In genomic region chrX:45622042-45622423, GRCh38 we compare ENCODE assay signal across 17 cellular contexts.
DNase-seq lines count a peak whose midpoint lies in the region; ATAC-seq, FAIRE-seq and TF ChIP-seq lines count a peak whose summit lies in the region.
"Had no signal": no experiment of that assay in that cellular context is flagged by ENCODE, and none has a peak within 500 bp of the region (broad histone marks: within the 10 kb centered on the region; RNA-seq: fewer than 3 reads in every experiment).

No MANE protein-coding gene starts in this region.

- in situ Hi-C loops in HepG2 (cut with HindIII; ENCODE audit: extremely low pct_ligation_motif_present, low pct_unique_long_range_greater_than_20kb) = no loop called here

- H3K27me3 ChIP-seq in mesenchymal stem cell (ENCODE audit: control insufficient read depth in 1 of 2, insufficient read depth in 1 of 2, low read length in 2 of 2) (no peaks in the 10 kb centered on the region), HepG2 (ENCODE audit: control insufficient read depth in 1 of 2, insufficient read depth in 2 of 2, low read length in 2 of 2) (no peaks in the 10 kb centered on the region)
- H3K27me3 ChIP-seq: BLaER1, testis had no signal

- H2AK5ac ChIP-seq in mesenchymal stem cell (ENCODE audit: low read length, severe bottlenecking) = no peak overlapping the region

- peaks cover 12% of the 10 kb centered on the region for H3K9me3 ChIP-seq in mesenchymal stem cell (ENCODE audit: control insufficient read depth, low read length)
- H3K9me3 ChIP-seq in HepG2 (ENCODE audit: low read length) = no peaks in the 10 kb centered on the region
- H3K9me3 ChIP-seq: adrenal gland, BLaER1, testis had no signal

- no peaks in the 10 kb centered on the region for H3K79me2 ChIP-seq in HepG2 (ENCODE audit: insufficient read depth, low read length)

- peak overlapping the region; percentile 90 for H3K9ac ChIP-seq in mesenchymal stem cell (ENCODE audit: low read length)
- H3K9ac ChIP-seq in HepG2 (ENCODE audit: insufficient read depth, low read depth, low read length) = no peak overlapping the region
- H3K9ac ChIP-seq: BLaER1 had no signal

- H3K4me1 ChIP-seq in mesenchymal stem cell (ENCODE audit: control insufficient read depth, insufficient read depth, low read depth, low read length) (no peaks in the 10 kb centered on the region), HepG2 (ENCODE audit: insufficient read depth, low read length) (peaks cover 4% of the 10 kb centered on the region; the same call in 1 of the 2 replicates)
- H3K4me1 ChIP-seq: adrenal gland, BLaER1, testis had no signal

- no peak overlapping the region for H3K18ac ChIP-seq in mesenchymal stem cell (ENCODE audit: low read depth in 1 of 2, low read length in 2 of 2)

- H3K27ac Mint-ChIP-seq in activated T-helper 17 cell treated with anti-CD3 and anti-CD28 coated beads, Interleukin-2, amount 50 U/mL, for 72 hours = peak overlapping the region; percentile 91
- H3K27ac Mint-ChIP-seq: progenitor cell of endocrine pancreas had no signal

- H3K27ac ChIP-seq in mesenchymal stem cell (ENCODE audit: low read length, poor library complexity, severe bottlenecking) (peak overlapping the region; percentile 90), HepG2 (ENCODE audit: extremely low read length, insufficient read depth, low read length) (no peak overlapping the region)
- H3K27ac ChIP-seq: adrenal gland, BLaER1, testis had no signal

- H2BK15ac ChIP-seq in mesenchymal stem cell (ENCODE audit: low read depth, poor library complexity, severe bottlenecking) = no peak overlapping the region

- H3K27me3 Mint-ChIP-seq in activated T-helper 17 cell treated with anti-CD3 and anti-CD28 coated beads, Interleukin-2, amount 50 U/mL, for 72 hours = no peaks in the 10 kb centered on the region
- H3K27me3 Mint-ChIP-seq: progenitor cell of endocrine pancreas had no signal

- H3K14ac ChIP-seq in mesenchymal stem cell (ENCODE audit: low read length in 2 of 2) = no peak overlapping the region

- no peak for TF ChIP-seq POLR2A in HepG2 (IDR thresholded peaks at IDR 0.05; ENCODE audit: insufficient read depth in 1 of 2, low read depth in 2 of 2, low read length in 2 of 2)

- BruUV-seq in HepG2 (replicated peaks; lab: Mats Ljungman, UMichigan) = no TSS peak

- intact Hi-C loops in HepG2 (cut with micrococcal nuclease; ENCODE audit: unreplicated experiment) = no loop called here

- H3K9me3 Mint-ChIP-seq in activated T-helper 17 cell treated with anti-CD3 and anti-CD28 coated beads, Interleukin-2, amount 50 U/mL, for 72 hours = peaks cover 4% of the 10 kb centered on the region

- H4K8ac ChIP-seq in mesenchymal stem cell (ENCODE audit: low read length) = no peak overlapping the region

- no peak overlapping the region for H3K4ac ChIP-seq in mesenchymal stem cell (ENCODE audit: low read depth in 1 of 2, low read length in 2 of 2)

- H2BK12ac ChIP-seq in mesenchymal stem cell (ENCODE audit: low read length in 2 of 2) = no peak overlapping the region

- peak overlapping the region; percentile 70 for H3K4me3 Mint-ChIP-seq in activated T-helper 17 cell treated with anti-CD3 and anti-CD28 coated beads, Interleukin-2, amount 50 U/mL, for 72 hours

- H2BK5ac ChIP-seq in mesenchymal stem cell (ENCODE audit: low read depth, low read length, poor library complexity, severe bottlenecking) = no peak overlapping the region

- no peaks in the 10 kb centered on the region for H4K20me1 ChIP-seq in HepG2 (ENCODE audit: insufficient read depth, low read length)
- H4K20me1 ChIP-seq: BLaER1 had no signal

- POLR2A ChIA-PET in HepG2 (lab: Yijun Ruan, JAX) = no interaction called here

- no peaks in the 10 kb centered on the region for H3K36me3 Mint-ChIP-seq in activated T-helper 17 cell treated with anti-CD3 and anti-CD28 coated beads, Interleukin-2, amount 50 U/mL, for 72 hours (ENCODE audit: low read depth)

- H3K4me3 ChIP-seq in mesenchymal stem cell (ENCODE audit: insufficient read depth in 1 of 2, low read depth in 1 of 2, low read length in 2 of 2) (no peak overlapping the region), HepG2 (replicated peaks in 1 of 3; ENCODE audit: insufficient read depth in 1 of 3, low read depth in 2 of 3, low read length in 3 of 3) (no peak overlapping the region)
- H3K4me3 ChIP-seq: adrenal gland, BLaER1, testis had no signal

- no peak for TF ChIP-seq EP300 in HepG2 (IDR thresholded peaks at IDR 0.05; ENCODE audit: low read depth in 2 of 2, low read length in 2 of 2)
- no peak for TF ChIP-seq EP300 in HepG2 (CRISPR knock-in tag; IDR thresholded peaks at IDR 0.05; ENCODE audit: borderline replicate concordance)

- no peak for TF ChIP-seq RAD21 in HepG2 (CRISPR knock-in tag; IDR thresholded peaks at IDR 0.05)

- no peak for FAIRE-seq in D721Med (lab: Jason Lieb, UNC)
- no peak for FAIRE-seq in RCC 7860 (lab: Jason Lieb, UNC)
- no peak for FAIRE-seq in HepG2 (lab: Jason Lieb, UNC)
- FAIRE-seq: TTC549 had no signal

- no CpG with 5 or more reads among the region's 3 CpGs for WGBS in mesenchymal stem cell
- 6% methylated on average over 3 of the region's 3 CpGs for WGBS in HepG2 (ENCODE audit: low lambda C conversion rate)

- H2BK120ac ChIP-seq in mesenchymal stem cell (ENCODE audit: low read depth, low read length) = no peak overlapping the region

- TF ChIP-seq CTCF in D721Med (IDR thresholded peaks at IDR 0.05; ENCODE audit: insufficient read depth, missing control alignments) = no peak
- TF ChIP-seq CTCF in HepG2 (CRISPR knock-in tag; IDR thresholded peaks at IDR 0.05) = no peak

- no peaks in the 10 kb centered on the region for H3K79me1 ChIP-seq in mesenchymal stem cell (replicated peaks; ENCODE audit: low read length, poor library complexity, severe bottlenecking)

- DNase-seq in AG08395 (ENCODE audit: low spot score) (peak; percentile 18), mesenchymal stem cell (no peak), D721Med (ENCODE audit: insufficient read length, low spot score) (no peak), NCI-H1694 treated with DMSO at 0.1 percent for 48 hours (lab: John Stamatoyannopoulos, UW) (no peak), RCC 7860 (ENCODE audit: low spot score) (no peak), HepG2 (ENCODE audit: low spot score) (no peak)
- DNase-seq: adrenal gland, cortex of kidney, DMS53, hippocampal formation, left colon, testis had no signal

- H2AFZ ChIP-seq in mesenchymal stem cell (ENCODE audit: low read depth, low read length) (no peak overlapping the region), HepG2 (ENCODE audit: low read length) (no peak overlapping the region)

- no peak overlapping the region for H3K4me2 ChIP-seq in mesenchymal stem cell (ENCODE audit: low read length, poor library complexity, severe bottlenecking)
- no peak overlapping the region for H3K4me2 ChIP-seq in HepG2 (ENCODE audit: low read depth, low read length)
- H3K4me2 ChIP-seq: BLaER1 had no signal

- no peak overlapping the region for H4K91ac ChIP-seq in mesenchymal stem cell (ENCODE audit: low read length)

- CTCF ChIA-PET in HepG2 (lab: Yijun Ruan, JAX; ENCODE audit: low intra/inter-chr PET ratio, low total read pairs) = no interaction called here

- H3K23ac ChIP-seq in mesenchymal stem cell (ENCODE audit: low read length in 2 of 2) = no peak overlapping the region

- H3K36me3 ChIP-seq in mesenchymal stem cell (ENCODE audit: control insufficient read depth in 1 of 2, insufficient read depth in 2 of 2, low read depth in 1 of 2, low read length in 2 of 2) = no peaks in the 10 kb centered on the region
- no peaks in the 10 kb centered on the region for H3K36me3 ChIP-seq in HepG2 (replicated peaks in 1 of 2; ENCODE audit: control insufficient read depth in 1 of 2, insufficient read depth in 2 of 2, low read length in 2 of 2)
- H3K36me3 ChIP-seq: adrenal gland, BLaER1 had no signal

- peaks cover 10% of the 10 kb centered on the region for H3K4me1 Mint-ChIP-seq in activated T-helper 17 cell treated with anti-CD3 and anti-CD28 coated beads, Interleukin-2, amount 50 U/mL, for 72 hours

- ATAC-seq in GM21619 (IDR thresholded peaks at IDR 0.05; ENCODE audit: unreplicated experiment) (peak; percentile 7), HepG2 (no peak)
- peak; percentile 86 for ATAC-seq in activated T-helper 17 cell treated with anti-CD3 and anti-CD28 coated beads, Interleukin-2, amount 50 U/mL, for 72 hours (replicated peaks)
- ATAC-seq: left colon had no signal

TF ChIP-seq in HepG2, 621 proteins besides CTCF, POLR2A, EP300 and RAD21:
- TF ChIP-seq NCOR1 (IDR thresholded peaks at IDR 0.05; ENCODE audit: borderline replicate concordance, low read length) (no peak), SRSF4 (IDR thresholded peaks at IDR 0.05; ENCODE audit: low read depth, low read length, poor library complexity, severe bottlenecking) (no peak)
